14 cellular contexts compared by ENCODE assay signal in the genomic region with DNA sequence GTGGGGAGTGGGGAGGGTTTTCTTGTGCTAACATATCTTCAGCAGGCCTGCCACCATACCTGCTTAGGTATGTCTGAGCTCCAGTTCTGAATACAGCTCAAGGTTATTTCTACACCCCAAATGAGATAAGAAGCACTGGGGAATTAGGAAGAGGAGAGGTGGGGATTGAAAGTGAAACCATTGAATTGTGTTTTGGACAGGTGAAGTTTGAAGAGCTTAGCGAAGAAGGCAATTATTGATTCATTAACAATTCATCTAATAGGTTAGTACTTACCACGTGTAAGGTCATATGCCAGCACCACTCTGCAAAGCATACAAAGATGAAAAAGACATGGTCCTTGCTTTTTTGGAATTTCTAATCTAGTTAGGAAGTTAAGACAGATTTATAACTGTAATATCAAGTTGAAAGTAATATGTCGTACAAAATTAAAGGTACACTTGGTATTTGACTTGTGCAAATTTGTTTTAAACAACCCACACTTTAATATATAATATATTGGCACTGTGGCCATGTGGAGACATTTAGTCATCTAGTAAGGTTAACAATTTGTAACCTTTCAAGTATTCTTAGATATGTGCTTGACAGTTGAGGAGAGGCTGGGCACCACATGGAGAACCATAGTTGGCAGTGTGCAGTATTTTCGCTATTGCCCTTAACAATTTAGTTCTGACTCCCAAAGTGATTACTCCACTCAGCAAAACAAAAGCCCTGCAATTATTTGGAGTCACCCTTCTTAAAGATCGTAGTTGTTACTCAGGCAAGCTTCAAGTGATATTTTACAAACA. TPM values are rescaled to one million over a fixed set of nuclear protein-coding genes. Genes with fewer than 3 reads are reported as not detected.
DNase-seq lines count a peak whose midpoint lies in the region; ATAC-seq, FAIRE-seq and TF ChIP-seq lines count a peak whose summit lies in the region.
"Had no signal": no experiment of that assay in that cellular context is flagged by ENCODE, and none has a peak within 500 bp of the region (broad histone marks: within the 10 kb centered on the region; RNA-seq: fewer than 3 reads in every experiment).

No MANE protein-coding gene starts in this region.

- H3K9me3 Mint-ChIP-seq in CD4-positive, CD25-positive, alpha-beta regulatory T cell: no peaks in the 10 kb centered on the region
- H3K9me3 Mint-ChIP-seq in activated naive CD8-positive, alpha-beta T cell (ENCODE audit: low read depth): no peaks in the 10 kb centered on the region
- no peaks in the 10 kb centered on the region for H3K9me3 Mint-ChIP-seq in activated CD4-positive, alpha-beta memory T cell treated with anti-CD3 and anti-CD28 coated beads, Interleukin-2, amount 10 ng/mL, durations not matched to agents 7 days and 5 days

- FAIRE-seq in A549 (lab: Jason Lieb, UNC) (peak; percentile 56), urothelium cell line (lab: Jason Lieb, UNC) (no peak)
- FAIRE-seq: H1 had no signal

- no peaks in the 10 kb centered on the region for H3K27me3 ChIP-seq in CD4-positive, CD25-positive, alpha-beta regulatory T cell (ENCODE audit: control insufficient read depth, insufficient read depth, low read length)
- no peaks in the 10 kb centered on the region for H3K27me3 ChIP-seq in lung (ENCODE audit: control insufficient read depth, insufficient read depth)
- H3K27me3 ChIP-seq: BLaER1 had no signal

- 0 out of 6 replicates have a peak overlapping the region, but pooled peaks of 1 of the 2 experiments have one; percentile 8 for H3K27ac ChIP-seq in A549
- peak overlapping the region; percentile 39 for H3K27ac ChIP-seq in CD4-positive, CD25-positive, alpha-beta regulatory T cell (ENCODE audit: insufficient read depth, low read length, poor library complexity, severe bottlenecking)
- no peak overlapping the region for H3K27ac ChIP-seq in lung (ENCODE audit: low read depth in 1 of 2, low read length in 1 of 2)
- H3K27ac ChIP-seq: BLaER1, KMS-11 had no signal

- H3K9me3 ChIP-seq in A549 (no peaks in the 10 kb centered on the region), lung (ENCODE audit: control insufficient read depth in 2 of 2, insufficient read depth in 1 of 2, low read length in 1 of 2) (no peaks in the 10 kb centered on the region)
- no peaks in the 10 kb centered on the region for H3K9me3 ChIP-seq in CD4-positive, CD25-positive, alpha-beta regulatory T cell (ENCODE audit: control insufficient read depth in 2 of 2, low read length in 2 of 2)
- H3K9me3 ChIP-seq: BLaER1, MG63 had no signal

- H3K4me2 ChIP-seq in A549: no peak overlapping the region
- H3K4me2 ChIP-seq: BLaER1, KMS-11 had no signal

- H3K4me1 Mint-ChIP-seq in CD4-positive, CD25-positive, alpha-beta regulatory T cell: peaks cover 7 to 20% (median 14%) of the 10 kb centered on the region in 4 donors
- H3K4me1 Mint-ChIP-seq in activated naive CD8-positive, alpha-beta T cell (ENCODE audit: low read depth): peaks cover 20% of the 10 kb centered on the region
- peaks cover 16% of the 10 kb centered on the region for H3K4me1 Mint-ChIP-seq in activated CD4-positive, alpha-beta memory T cell treated with anti-CD3 and anti-CD28 coated beads, Interleukin-2, amount 10 ng/mL, durations not matched to agents 7 days and 5 days

- CTCF ChIA-PET in A549 (lab: Yijun Ruan, JAX): interaction anchor here (0.8 to 4.0 kb wide), 33 partner anchors 8 to 413 kb away, joined by 3 to 61 read pairs (median 5); partner anchors contain the start of genes C12orf60, PDE6H, RERG and WBP11
- CTCF ChIA-PET in activated CD4-positive, alpha-beta memory T cell treated with anti-CD3 and anti-CD28 coated beads, Interleukin-2, amount 10 ng/mL, durations not matched to agents 7 days and 5 days (lab: Charles Lee): interaction anchor here (1.3 to 1.7 kb wide), 2 partner anchors 180 to 185 kb away, joined by 3 to 9 read pairs; no protein-coding TSS in a partner anchor

- 0 out of 6 replicates have a peak, but pooled peaks of 1 of the 2 experiments have one; percentile 18 for ATAC-seq in A549
- no peak for ATAC-seq in CD4-positive, CD25-positive, alpha-beta regulatory T cell (ENCODE audit: low read depth in 2 of 2)
- ATAC-seq in lung (ENCODE audit: insufficient read depth, low FRiP score): peak; percentile 73
- ATAC-seq in HG02852 (IDR thresholded peaks at IDR 0.05; ENCODE audit: unreplicated experiment): no peak

- POLR2A ChIA-PET in A549 (lab: Yijun Ruan, JAX): interaction anchor here (0.8 kb wide), 1 partner anchor 39 kb away, joined by 3 read pairs; a partner anchor contains a TSS
- POLR2A ChIA-PET in activated CD4-positive, alpha-beta memory T cell treated with anti-CD3 and anti-CD28 coated beads, Interleukin-2, amount 10 ng/mL, durations not matched to agents 7 days and 5 days (lab: Charles Lee): interaction anchor here (2.2 to 3.6 kb wide), 2 partner anchors 36 to 40 kb away, joined by 9 to 16 read pairs; a partner anchor contains a TSS

- TF ChIP-seq POLR2A in A549 (IDR thresholded peaks at IDR 0.05; ENCODE audit: low read length): no peak

- TF ChIP-seq EP300 in A549 (IDR thresholded peaks at IDR 0.05): no peak

- H3K4me3 ChIP-seq in A549 (no peak overlapping the region), lung (no peak overlapping the region)
- peak overlapping the region; percentile 35 for H3K4me3 ChIP-seq in CD4-positive, CD25-positive, alpha-beta regulatory T cell (ENCODE audit: low read depth, low read length)
- H3K4me3 ChIP-seq: BLaER1, MG63 had no signal

- H3K36me3 ChIP-seq in CD4-positive, CD25-positive, alpha-beta regulatory T cell (ENCODE audit: control insufficient read depth, insufficient read depth, low read length): no peaks in the 10 kb centered on the region
- peaks cover 0 to 2% of the 10 kb centered on the region in 2 donors for H3K36me3 ChIP-seq in lung (ENCODE audit: control insufficient read depth in 2 of 2, insufficient read depth in 2 of 2, low read length in 2 of 2)
- H3K36me3 ChIP-seq: BLaER1, MG63 had no signal

- no peak for TF ChIP-seq RAD21 in A549 (conservative IDR thresholded peaks at IDR 0.05 in 1 of 2, IDR thresholded peaks at IDR 0.05 in 1 of 2)

- no peaks in the 10 kb centered on the region for H3K27me3 Mint-ChIP-seq in CD4-positive, CD25-positive, alpha-beta regulatory T cell
- no peaks in the 10 kb centered on the region for H3K27me3 Mint-ChIP-seq in activated naive CD8-positive, alpha-beta T cell
- H3K27me3 Mint-ChIP-seq in activated CD4-positive, alpha-beta memory T cell treated with anti-CD3 and anti-CD28 coated beads, Interleukin-2, amount 10 ng/mL, durations not matched to agents 7 days and 5 days: no peaks in the 10 kb centered on the region

- H3K4me1 ChIP-seq in A549 (peaks cover 14% of the 10 kb centered on the region; the same call in 1 of the 3 replicates), lung (ENCODE audit: control insufficient read depth in 2 of 2, insufficient read depth in 2 of 2, low read length in 2 of 2) (no peaks in the 10 kb centered on the region)
- peaks cover 12% of the 10 kb centered on the region for H3K4me1 ChIP-seq in CD4-positive, CD25-positive, alpha-beta regulatory T cell (ENCODE audit: control insufficient read depth, insufficient read depth, low read length, poor library complexity, severe bottlenecking)
- H3K4me1 ChIP-seq: BLaER1 had no signal

- no peaks in the 10 kb centered on the region for H3K36me3 Mint-ChIP-seq in CD4-positive, CD25-positive, alpha-beta regulatory T cell
- no peaks in the 10 kb centered on the region for H3K36me3 Mint-ChIP-seq in activated naive CD8-positive, alpha-beta T cell
- no peaks in the 10 kb centered on the region for H3K36me3 Mint-ChIP-seq in activated CD4-positive, alpha-beta memory T cell treated with anti-CD3 and anti-CD28 coated beads, Interleukin-2, amount 10 ng/mL, durations not matched to agents 7 days and 5 days (ENCODE audit: low read depth)

- no peak for TF ChIP-seq CTCF in A549 (IDR thresholded peaks at IDR 0.05)
- no peak for TF ChIP-seq CTCF in lung (IDR thresholded peaks at IDR 0.05; ENCODE audit: control extremely low read depth, extremely low read depth)

- DNase-seq in A549 (ENCODE audit: low read depth in 1 of 2, low spot score in 1 of 2) (no peak), lung (ENCODE audit: low spot score) (no peak), urothelium cell line (ENCODE audit: low spot score) (no peak)
- peak in 1 of 3 donors; percentile 15 for DNase-seq in CD4-positive, CD25-positive, alpha-beta regulatory T cell
- DNase-seq in activated CD4-positive, alpha-beta memory T cell treated with anti-CD3 and anti-CD28 coated beads, Interleukin-2, amount 10 ng/mL, durations not matched to agents 7 days and 5 days: no peak
- DNase-seq: MG63, NCI-H1105 had no signal

- peak overlapping the region in 3 of 4 donors; percentile 24 to 67 (median 43) for H3K4me3 Mint-ChIP-seq in CD4-positive, CD25-positive, alpha-beta regulatory T cell
- H3K4me3 Mint-ChIP-seq in activated naive CD8-positive, alpha-beta T cell: peak overlapping the region; percentile 10
- no peak overlapping the region for H3K4me3 Mint-ChIP-seq in activated CD4-positive, alpha-beta memory T cell treated with anti-CD3 and anti-CD28 coated beads, Interleukin-2, amount 10 ng/mL, durations not matched to agents 7 days and 5 days

- peak overlapping the region in 2 of 3 donors; percentile 68 to 81 for H3K27ac Mint-ChIP-seq in CD4-positive, CD25-positive, alpha-beta regulatory T cell
- H3K27ac Mint-ChIP-seq in activated naive CD8-positive, alpha-beta T cell: no peak overlapping the region
- no peak overlapping the region for H3K27ac Mint-ChIP-seq in activated CD4-positive, alpha-beta memory T cell treated with anti-CD3 and anti-CD28 coated beads, Interleukin-2, amount 10 ng/mL, durations not matched to agents 7 days and 5 days

- 74% methylated on average over 5 of the region's 5 CpGs for WGBS in A549 (ENCODE audit: missing lambda C conversion rate)
- WGBS in lung, 2 donors: 69 to 85% methylated on average over 5 of the region's 5 CpGs

RNA-seq across cellular contexts. Expression of gene SMCO3, which starts 3.6 kb away (rescaled TPM):
- polyA plus RNA-seq in A549 (2011; rRNA removed) (0.06 TPM in 1 of 2 replicates, not detected in the other), A549 (2017; fragmentation: RNase III; extraction: RNeasy Plus Mini Kit Qiagen cat#74134 plus additional on column Dnase treatment) (not detected in 3 replicates), lung (under 1 TPM; 0.27 to 0.61 TPM)
- not detected in 2 replicates for polyA plus RNA-seq in A549 (2012; cell fraction: cytosol; rRNA removed)
- polyA plus RNA-seq in A549 (2012; cell fraction: nucleus; rRNA removed): not detected in 2 replicates
- polyA minus RNA-seq in A549 (2011; rRNA and poly(A)+ RNA removed): not detected in 2 replicates
- total RNA-seq in CD4-positive, CD25-positive, alpha-beta regulatory T cell: not detected
- under 1 TPM in 2 of 4 donors, not detected in 2; 0.08 to 0.09 TPM for polyA plus RNA-seq in CD4-positive, CD25-positive, alpha-beta regulatory T cell
- 1 to 10 TPM in 1 of 2 donors, under 1 TPM in 1; 0.80 to 1.3 TPM for total RNA-seq in lung
- not detected for total RNA-seq in activated CD4-positive, alpha-beta memory T cell treated with anti-CD3 and anti-CD28 coated beads, Interleukin-2, amount 10 ng/mL, durations not matched to agents 7 days and 5 days
- total RNA-seq: H1, PC-3 had no signal
- polyA plus RNA-seq: H1 had no signal

RNA-seq across cellular contexts. Expression of gene C12orf60, which starts 6.9 kb away (rescaled TPM):
- polyA plus RNA-seq in A549 (2011; rRNA removed) (4.8 and 5.5 TPM in 2 replicates), A549 (2017; fragmentation: RNase III; extraction: RNeasy Plus Mini Kit Qiagen cat#74134 plus additional on column Dnase treatment) (2.0 to 2.4 TPM (median 2.2 TPM) in 3 replicates), lung (under 1 TPM; 0.71 to 0.87 TPM)
- polyA plus RNA-seq in A549 (2012; cell fraction: cytosol; rRNA removed): 0.90 and 1.0 TPM in 2 replicates
- polyA plus RNA-seq in A549 (2012; cell fraction: nucleus; rRNA removed): 0.67 and 0.81 TPM in 2 replicates
- 1.9 and 3.4 TPM in 2 replicates for polyA minus RNA-seq in A549 (2011; rRNA and poly(A)+ RNA removed)
- total RNA-seq in CD4-positive, CD25-positive, alpha-beta regulatory T cell: 0.54 TPM
- polyA plus RNA-seq in CD4-positive, CD25-positive, alpha-beta regulatory T cell: 1 to 10 TPM; 1.4 to 2.8 (median 1.7) TPM
- 1 to 10 TPM in 1 of 2 donors, under 1 TPM in 1; 0.55 to 2.4 TPM for total RNA-seq in lung
- total RNA-seq in activated CD4-positive, alpha-beta memory T cell treated with anti-CD3 and anti-CD28 coated beads, Interleukin-2, amount 10 ng/mL, durations not matched to agents 7 days and 5 days: 1 to 10 TPM; 2.0 to 2.4 TPM

RNA-seq across cellular contexts. Expression of gene WBP11, which starts 7.1 kb away (rescaled TPM):
- polyA plus RNA-seq in A549 (2011; rRNA removed): 32.1 and 50.3 TPM in 2 replicates
- polyA plus RNA-seq in A549 (2012; cell fraction: cytosol; rRNA removed): 26.9 and 30.3 TPM in 2 replicates
- 26.0 and 29.9 TPM in 2 replicates for polyA plus RNA-seq in A549 (2012; cell fraction: nucleus; rRNA removed)
- 45.7 to 52.2 TPM (median 50.3 TPM) in 3 replicates for polyA plus RNA-seq in A549 (2017; fragmentation: RNase III; extraction: RNeasy Plus Mini Kit Qiagen cat#74134 plus additional on column Dnase treatment)
- 16.0 and 19.2 TPM in 2 replicates for polyA minus RNA-seq in A549 (2011; rRNA and poly(A)+ RNA removed)
- total RNA-seq in CD4-positive, CD25-positive, alpha-beta regulatory T cell: 119 TPM
- polyA plus RNA-seq in CD4-positive, CD25-positive, alpha-beta regulatory T cell: 10 to 100 TPM; 50.7 to 61.0 (median 56.0) TPM
- total RNA-seq in lung: 10 to 100 TPM; 39.5 to 52.8 TPM
- polyA plus RNA-seq in lung: 10 to 100 TPM; 14.8 to 21.6 TPM
- 10 to 100 TPM; 91.1 to 92.7 TPM for total RNA-seq in activated CD4-positive, alpha-beta memory T cell treated with anti-CD3 and anti-CD28 coated beads, Interleukin-2, amount 10 ng/mL, durations not matched to agents 7 days and 5 days

RNA-seq across cellular contexts. Expression of gene ART4, which starts 33.0 kb away (rescaled TPM):
- not detected in 2 replicates for polyA plus RNA-seq in A549 (2011; rRNA removed)
- 0.01 and 0.07 TPM in 2 replicates for polyA plus RNA-seq in A549 (2012; cell fraction: cytosol; rRNA removed)
- polyA plus RNA-seq in A549 (2012; cell fraction: nucleus; rRNA removed): not detected in 2 replicates
- not detected in 3 replicates for polyA plus RNA-seq in A549 (2017; fragmentation: RNase III; extraction: RNeasy Plus Mini Kit Qiagen cat#74134 plus additional on column Dnase treatment)
- not detected in 2 replicates for polyA minus RNA-seq in A549 (2011; rRNA and poly(A)+ RNA removed)
- not detected for total RNA-seq in CD4-positive, CD25-positive, alpha-beta regulatory T cell
- not detected for polyA plus RNA-seq in CD4-positive, CD25-positive, alpha-beta regulatory T cell
- 1 to 10 TPM; 1.1 to 3.1 TPM for total RNA-seq in lung
- polyA plus RNA-seq in lung: under 1 TPM; 0.76 to 0.77 TPM
- not detected for total RNA-seq in activated CD4-positive, alpha-beta memory T cell treated with anti-CD3 and anti-CD28 coated beads, Interleukin-2, amount 10 ng/mL, durations not matched to agents 7 days and 5 days
- total RNA-seq: H1, PC-3, SK-MEL-5 had no signal
- polyA plus RNA-seq: H1 had no signal

Comparison
In these comparisons a context has a peak if more than half of its experiments do, and no peak if none do; other contexts are left out.
1. H3K27ac Mint-ChIP-seq: peak in CD4-positive, CD25-positive, alpha-beta regulatory T cell (2 of 3); none in activated naive CD8-positive, alpha-beta T cell (single experiment) and activated CD4-positive, alpha-beta memory T cell treated with anti-CD3 and anti-CD28 coated beads, Interleukin-2, amount 10 ng/mL, durations not matched to agents 7 days and 5 days (single experiment).